8 cellular contexts compared by ENCODE assay signal in the genomic region with DNA sequence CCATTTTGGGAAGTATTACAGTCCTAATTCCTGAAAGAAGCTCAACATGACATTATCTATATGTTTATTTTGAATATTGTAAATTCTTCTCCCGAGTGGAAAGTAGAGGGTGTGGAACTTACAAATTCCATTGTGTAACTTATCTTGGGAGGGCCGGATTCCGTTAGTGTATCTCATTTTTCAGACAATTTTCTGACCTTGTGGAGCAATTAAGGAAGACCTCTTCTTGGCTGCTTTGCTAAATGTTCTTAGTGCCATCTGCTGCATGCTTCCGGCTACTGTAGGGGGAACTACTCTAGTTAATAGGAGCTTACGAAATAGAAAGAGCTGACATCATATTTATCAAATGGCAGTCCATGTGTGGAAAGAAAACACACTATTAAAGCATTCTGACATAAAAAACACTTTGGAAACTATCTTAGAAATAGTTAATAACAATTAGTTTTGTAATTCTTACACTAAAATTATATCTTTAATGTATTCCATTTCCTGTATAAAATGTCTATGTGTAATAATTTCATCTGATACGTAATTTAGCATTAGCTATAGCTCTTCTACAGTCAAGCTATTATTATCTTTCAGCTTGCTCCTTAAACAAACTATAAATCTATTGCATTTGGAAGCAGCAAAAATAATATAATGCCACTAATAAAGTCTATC. TPM values are rescaled to one million over a fixed set of nuclear protein-coding genes. Genes with fewer than 3 reads are reported as not detected.
DNase-seq lines count a peak whose midpoint lies in the region; ATAC-seq, FAIRE-seq and TF ChIP-seq lines count a peak whose summit lies in the region.

No MANE protein-coding gene starts in this region.

- no peaks in the 10 kb centered on the region for H3K9me1 ChIP-seq in K562 (ENCODE audit: control insufficient read depth, insufficient read depth, low read length)

- H3K4me1 ChIP-seq in K562 (replicated peaks in 1 of 2; ENCODE audit: control insufficient read depth in 2 of 2, insufficient read depth in 2 of 2, low read length in 2 of 2) (no peaks in the 10 kb centered on the region; a peak in 1 of 5 replicates), heart right ventricle (peaks cover 0 to 5% (median 0%) of the 10 kb centered on the region in 9 donors), mucosa of descending colon (ENCODE audit: low read depth) (no peaks in the 10 kb centered on the region)

- intact Hi-C loops in K562 (cut with micrococcal nuclease): loop anchor here (5.0 kb wide), 1 partner anchor 58 kb away; no protein-coding TSS in a partner anchor
- intact Hi-C loops in heart right ventricle (cut with DNase I): no loop called here
- intact Hi-C loops in mucosa of descending colon (cut with DNase I, micrococcal nuclease): no loop called here

- H3K27me3 ChIP-seq in K562 (ENCODE audit: control insufficient read depth in 2 of 2, insufficient read depth in 2 of 2, low read length in 2 of 2) (no peaks in the 10 kb centered on the region), heart right ventricle (no peaks in the 10 kb centered on the region)

- H3K36me3 ChIP-seq in K562 (ENCODE audit: control insufficient read depth, insufficient read depth, low read length) (no peaks in the 10 kb centered on the region), heart right ventricle (no peaks in the 10 kb centered on the region), mucosa of descending colon (ENCODE audit: low read depth) (no peaks in the 10 kb centered on the region)

- TF ChIP-seq CTCF in AG09309 (IDR thresholded peaks at IDR 0.05; ENCODE audit: control insufficient read depth, insufficient read depth, low read depth, low read length, missing control alignments) (peak; percentile 81), K562 (IDR thresholded peaks at IDR 0.05 in 2 of 3, conservative IDR thresholded peaks at IDR 0.05 in 1 of 3; ENCODE audit: insufficient read depth in 2 of 3, low read depth in 1 of 3, low read length in 3 of 3) (peak; percentile 82 to 98 (median 95)), heart right ventricle (IDR thresholded peaks at IDR 0.05) (peak in 1 of 9 donors; percentile 35), mucosa of descending colon (IDR thresholded peaks at IDR 0.05) (no peak)

- no peak overlapping the region for H3K4me2 ChIP-seq in K562 (ENCODE audit: insufficient read depth, low read length)

- no peak for TF ChIP-seq POLR2A in K562 (conservative IDR thresholded peaks at IDR 0.05)

- TF ChIP-seq RAD21 in K562 (CRISPR knock-in tag; conservative IDR thresholded peaks at IDR 0.05 in 1 of 2, IDR thresholded peaks at IDR 0.05 in 1 of 2): peak; percentile 100

- H3K9me3 ChIP-seq in K562 (replicated peaks; ENCODE audit: control insufficient read depth, insufficient read depth, low read depth, low read length): no peaks in the 10 kb centered on the region
- peaks cover 0 to 6% (median 0%) of the 10 kb centered on the region in 11 donors for H3K9me3 ChIP-seq in heart right ventricle
- no peaks in the 10 kb centered on the region for H3K9me3 ChIP-seq in mucosa of descending colon

- H3K4me3 ChIP-seq in AG09309 (ENCODE audit: control insufficient read depth, low read depth, low read length): no peak overlapping the region
- H3K4me3 ChIP-seq in K562: no peak overlapping the region
- no peak overlapping the region for H3K4me3 ChIP-seq in heart right ventricle
- H3K4me3 ChIP-seq in mucosa of descending colon: no peak overlapping the region

- no TSS peak for BruUV-seq in K562 (replicated peaks; lab: Mats Ljungman, UMichigan)

- H3K79me2 ChIP-seq in K562 (ENCODE audit: control insufficient read depth, insufficient read depth, low read length): no peaks in the 10 kb centered on the region

- H3K9ac ChIP-seq in K562 (ENCODE audit: insufficient read depth in 1 of 2, low read depth in 2 of 2, low read length in 2 of 2): peak overlapping the region in 1 of 2 experiments; percentile 16; a peak in 2 of 4 replicates

- ATAC-seq in GM18519 (IDR thresholded peaks at IDR 0.05; ENCODE audit: low FRiP score, unreplicated experiment) (peak; percentile 67), HG03280 (IDR thresholded peaks at IDR 0.05; ENCODE audit: unreplicated experiment) (peak; percentile 51), K562 (peak; percentile 99), heart right ventricle (no peak), mucosa of descending colon (no peak)

- WGBS in K562 (ENCODE audit: insufficient coverage, low coverage, missing lambda C conversion rate): 14% methylated on average over 6 of the region's 6 CpGs
- WGBS in heart right ventricle, 2 donors: 16 to 21% methylated on average over 6 of the region's 6 CpGs

- TF ChIP-seq EP300 in K562 (IDR thresholded peaks at IDR 0.05; ENCODE audit: low read length): no peak

- H3K27ac ChIP-seq in K562 (ENCODE audit: extremely low read depth, low read depth, low read length) (peak overlapping the region; percentile 24; the same call in 2 of the 3 replicates), heart right ventricle (no peak overlapping the region)

- in situ Hi-C loops in K562 (cut with MboI): loop anchor here (5.0 kb wide), 1 partner anchor 168 kb away; no protein-coding TSS in a partner anchor

- DNase-seq in AG09309 (ENCODE audit: low read depth) (peak; percentile 84), NCI-H526 (lab: John Stamatoyannopoulos, UW) (peak; percentile 20 to 58), K562 (ENCODE audit: extremely low read depth in 1 of 4, low spot score in 3 of 4) (peak; percentile 44 to 88 (median 64)), midbrain (lab: John Stamatoyannopoulos, UW) (peak; percentile 46), heart right ventricle (no peak), mucosa of descending colon (no peak)

- no peaks in the 10 kb centered on the region for H4K20me1 ChIP-seq in K562 (replicated peaks; ENCODE audit: control insufficient read depth, insufficient read depth, low read length)

- FAIRE-seq in K562 (lab: Jason Lieb, UNC): peak; percentile 92

- H2AFZ ChIP-seq in K562 (ENCODE audit: low read depth, low read length): peak overlapping the region; percentile 76

- POLR2A ChIA-PET in K562 (lab: Yijun Ruan, JAX): interaction anchor here (1.0 to 1.4 kb wide), 4 partner anchors 9 to 168 kb away, joined by 3 to 8 read pairs (median 6); no protein-coding TSS in a partner anchor

- CTCF ChIA-PET in K562 (lab: Yijun Ruan, JAX; ENCODE audit: low intra/inter-chr PET ratio): interaction anchor here (0.6 to 5.4 kb wide), 8 partner anchors 19 to 171 kb away, joined by 3 to 146 read pairs (median 4); a partner anchor contains a TSS

TF ChIP-seq in K562, 482 proteins besides CTCF, POLR2A, EP300 and RAD21 (continues in another document):
- no peak for TF ChIP-seq FOXA1 (IDR thresholded peaks at IDR 0.05; ENCODE audit: borderline replicate concordance)
- no peak for TF ChIP-seq SAFB (IDR thresholded peaks at IDR 0.05; ENCODE audit: borderline replicate concordance, low read depth, low read length)
- TF ChIP-seq GABPB1 (CRISPR knock-in tag; IDR thresholded peaks at IDR 0.05): peak; percentile 25; the same call in 1 of the 2 replicates
- no peak for TF ChIP-seq YBX1 (IDR thresholded peaks at IDR 0.05)
- TF ChIP-seq PHF21A (IDR thresholded peaks at IDR 0.05; ENCODE audit: borderline replicate concordance, low read depth): no peak
- no peak for TF ChIP-seq SRSF3 (IDR thresholded peaks at IDR 0.05; ENCODE audit: insufficient read depth, low read length)
- TF ChIP-seq ERF (CRISPR knock-in tag; IDR thresholded peaks at IDR 0.05): no peak
- no peak for TF ChIP-seq CBFB (CRISPR knock-in tag; IDR thresholded peaks at IDR 0.05)
- TF ChIP-seq BRD4 (IDR thresholded peaks at IDR 0.05): no peak
- peak; percentile 94 for TF ChIP-seq CEBPB (tag; IDR thresholded peaks at IDR 0.05)
- 0 out of 2 replicates have a peak, but pooled peaks have one; percentile 12 for TF ChIP-seq NR2C1 (IDR thresholded peaks at IDR 0.05)
- 0 out of 2 replicates have a peak, but pooled peaks have one; percentile 10 for TF ChIP-seq NR2C1 (tag; IDR thresholded peaks at IDR 0.05)

RNA-seq across cellular contexts. Expression of a gene that starts 41.5 kb away (rescaled TPM):
- 6.0 and 20.4 TPM in 2 replicates for total RNA-seq in K562 (2011; cell fraction: chromatin; rRNA removed; ENCODE audit: low replicate concordance)
- 4.3 and 5.5 TPM in 2 replicates for total RNA-seq in K562 (2011; cell fraction: nucleolus; rRNA removed)
- 11.5 and 12.2 TPM in 2 replicates for total RNA-seq in K562 (2011; cell fraction: nucleoplasm; rRNA removed)
- 2.4 and 2.6 TPM in 2 replicates for total RNA-seq in K562 (2014; rRNA removed)
- total RNA-seq in K562 (2014; rRNA removed; fragmentation: Illumina TruSeq; extraction: Trizol): 3.8 and 4.4 TPM in 2 replicates
- total RNA-seq in K562 (2015; rRNA removed; fragmentation: Illumina TruSeq; extraction: Trizol): 5.9 and 6.5 TPM in 2 replicates
- 5.0 and 5.7 TPM in 2 replicates for total RNA-seq in K562 (2021)
- 2.0 and 3.5 TPM in 2 replicates for polyA plus RNA-seq in K562 (2011; rRNA removed)
- 0.81 and 2.0 TPM in 2 replicates for polyA plus RNA-seq in K562 (2011; cell fraction: cytosol; rRNA removed)
- 2.2 and 3.4 TPM in 2 replicates for polyA plus RNA-seq in K562 (2011; cell fraction: nucleus; rRNA removed)
- polyA plus RNA-seq in K562 (2012): 1.7 and 4.0 TPM in 2 replicates
- 2.5 and 3.1 TPM in 2 replicates for polyA plus RNA-seq in K562 (2014; fragmentation: Illumina TruSeq; extraction: Trizol)
- polyA plus RNA-seq in K562 (2014; fragmentation: Nextera tagmentation; extraction: Ambion mirVana): 1 to 10 TPM in 1 of 2 experiments, under 1 TPM in 1; 0.31 to 1.1 TPM
- 2.0 and 2.5 TPM in 2 replicates for polyA plus RNA-seq in K562 (2014; rRNA removed)
- 5.4 and 9.4 TPM in 2 replicates for polyA minus RNA-seq in K562 (2011; rRNA and poly(A)+ RNA removed)
- 2.8 and 4.7 TPM in 2 replicates for polyA minus RNA-seq in K562 (2011; cell fraction: cytosol; rRNA and poly(A)+ RNA removed)
- polyA minus RNA-seq in K562 (2011; cell fraction: nucleus; rRNA and poly(A)+ RNA removed): 10.6 and 24.9 TPM in 2 replicates
- under 1 TPM in 2 of 10 donors, not detected in 8; 0.12 to 0.15 TPM for total RNA-seq in heart right ventricle
- polyA plus RNA-seq in heart right ventricle: under 1 TPM in 1 of 2 donors, not detected in 1; under 0.01 TPM
- total RNA-seq in mucosa of descending colon: 1 to 10 TPM in 1 of 3 donors, under 1 TPM in 2; 0.14 to 2.3 (median 0.17) TPM

Comparison
In these comparisons a context has a peak if more than half of its experiments do, and no peak if none do; other contexts are left out.
1. DNase-seq: peak in AG09309 (single experiment), NCI-H526 (2 of 2), K562 (4 of 4) and midbrain (single experiment); none in heart right ventricle (0 of 2) and mucosa of descending colon (0 of 3).
2. ATAC-seq: peak in GM18519 (single experiment), HG03280 (single experiment) and K562 (single experiment); none in heart right ventricle (0 of 8) and mucosa of descending colon (single experiment).